ENCODE assay signal across 24 cellular contexts in genomic region chr18:24941164-24941951, GRCh38.
"Had no signal": no experiment of that assay in that cellular context is flagged by ENCODE, and none has a peak within 500 bp of the region (broad histone marks: within the 10 kb centered on the region; RNA-seq: fewer than 3 reads in every experiment).

No MANE protein-coding gene starts in this region.

- H3K27ac ChIP-seq: neutrophil, pancreas, prostate gland, right lobe of liver, sigmoid colon, stomach, thoracic aorta, thyroid gland, tibial nerve, upper lobe of left lung, vagina had no signal

- H3K4me3 ChIP-seq: pancreas, prostate gland, right lobe of liver, sigmoid colon, stomach, thoracic aorta, thyroid gland, tibial nerve, upper lobe of left lung, vagina had no signal

- H3K27me3 ChIP-seq: neutrophil, pancreas, right lobe of liver, sigmoid colon, stomach, thyroid gland, tibial nerve, upper lobe of left lung, vagina had no signal

- H3K9me3 ChIP-seq: neutrophil, pancreas, prostate gland, right lobe of liver, sigmoid colon, stomach, thoracic aorta, thyroid gland, tibial nerve, upper lobe of left lung, vagina had no signal

- H3K4me1 ChIP-seq: pancreas, prostate gland, right lobe of liver, sigmoid colon, stomach, thyroid gland, tibial nerve, upper lobe of left lung, vagina had no signal

- ATAC-seq: natural killer cell treated with Interleukin-12 subunit alpha and Interleukin-12 subunit beta and Interleukin-15 and Interleukin-18, amount 100 ng/mL, for 72 hours; pancreas; right cardiac atrium; right lobe of liver; stimulated activated effector memory CD8-positive, alpha-beta T cell treated with anti-CD3 and anti-CD28 coated beads, Interleukin-12 subunit alpha, Interleukin-12 subunit beta, amount 100 ng/mL, for 72 hours; stimulated activated naive B cell treated with anti-CD40 and anti-IgM and Interleukin-4, amounts not matched to agents 10 μg/mL and 1 μg/mL and 100 μg/mL, for 72 hours had no signal

- DNase-seq: nephron progenitor cell; nucleus accumbens; pancreas; retina; right lobe of liver; sigmoid colon; small intestine; stimulated activated CD4-positive, alpha-beta T cell treated with anti-CD3 and anti-CD28 coated beads, Interleukin-15, amount 100 ng/mL, for 24 hours; stimulated activated CD4-positive, alpha-beta T cell treated with anti-CD3 and anti-CD28 coated beads, Interleukin-2, amount 100 ng/mL, for 24 hours; stimulated activated CD4-positive, alpha-beta T cell treated with anti-CD3 and anti-CD28 coated beads, Interleukin-2, amount 100 ng/mL, for 48 hours; stimulated activated CD4-positive, alpha-beta T cell treated with anti-CD3 and anti-CD28 coated beads, Interleukin-4, amount 100 ng/mL, for 24 hours; stimulated activated naive B cell treated with anti-CD40 and anti-IgM and Interleukin-4, amounts not matched to agents 10 μg/mL and 1 μg/mL and 100 μg/mL, for 72 hours; stimulated activated naive CD4-positive, alpha-beta T cell treated with Interleukin-2 at 50 U/mL for 16 hours; stomach; thyroid gland; upper lobe of left lung had no signal

- H3K36me3 ChIP-seq: neutrophil, pancreas, prostate gland, right lobe of liver, sigmoid colon, stomach, thoracic aorta, thyroid gland, tibial nerve, upper lobe of left lung, vagina had no signal
